In genomic region chr10:125158528-125159485, GRCh38 we compare ENCODE assay signal across 8 cellular contexts. TPM values are rescaled to one million over a fixed set of nuclear protein-coding genes. Genes with fewer than 3 reads are reported as not detected.
DNase-seq lines count a peak whose midpoint lies in the region; ATAC-seq and TF ChIP-seq lines count a peak whose summit lies in the region.

No MANE protein-coding gene starts in this region.

- H3K9me2 ChIP-seq in MM.1S (replicated peaks; ENCODE audit: insufficient read depth, low read length): no peaks in the 10 kb centered on the region

- TF ChIP-seq POLR2A in right lobe of liver (IDR thresholded peaks at IDR 0.05): peak; percentile 53

- CTCF ChIA-PET in AG04449 (lab: Yijun Ruan, JAX): interaction anchor here (1.3 kb wide), 1 partner anchor 94 kb away, joined by 4 read pairs; no protein-coding TSS in a partner anchor

- DNase-seq in AG04449 (ENCODE audit: low read depth, low spot score) (no peak), GM10266 (ENCODE audit: extremely low spot score) (peak; percentile 67), RPMI7951 (ENCODE audit: low read depth) (peak; percentile 64), dermis microvascular lymphatic vessel endothelial cell (ENCODE audit: low read depth in 2 of 2) (peak; percentile 37 to 83), right lobe of liver (peak; percentile 60 to 70 (median 61)), MM.1S (no peak), kidney glomerular epithelial cell (lab: John Stamatoyannopoulos, UW) (no peak)

- H3F3A ChIP-seq in MM.1S (ENCODE audit: insufficient read depth, low read length): no peaks in the 10 kb centered on the region

- no peaks in the 10 kb centered on the region for H3K9me3 ChIP-seq in right lobe of liver
- H3K9me3 ChIP-seq in subcutaneous abdominal adipose tissue (ENCODE audit: control insufficient read depth in 5 of 5, low read length in 5 of 5): no peaks in the 10 kb centered on the region
- no peaks in the 10 kb centered on the region for H3K9me3 ChIP-seq in MM.1S (replicated peaks; ENCODE audit: insufficient read depth, low read length)

- intact Hi-C loops in right lobe of liver (cut with DNase I): no loop called here

- H3K36me3 ChIP-seq in right lobe of liver (no peaks in the 10 kb centered on the region), subcutaneous abdominal adipose tissue (ENCODE audit: control insufficient read depth in 5 of 5, insufficient read depth in 5 of 5, low read length in 5 of 5) (no peaks in the 10 kb centered on the region), MM.1S (replicated peaks; ENCODE audit: insufficient read depth, low read length) (no peaks in the 10 kb centered on the region)

- ATAC-seq in right lobe of liver: peak; percentile 39 to 55 (median 46)

- no peak overlapping the region for H2AFZ ChIP-seq in MM.1S (ENCODE audit: low read length)

- H3K4me3 ChIP-seq in AG04449 (ENCODE audit: low read depth, low read length) (peak overlapping the region; percentile 72), right lobe of liver (peak overlapping the region; percentile 46 to 59 (median 48)), subcutaneous abdominal adipose tissue (ENCODE audit: low read depth in 1 of 5, low read length in 5 of 5) (peak overlapping the region; percentile 73 to 82 (median 73)), MM.1S (ENCODE audit: low read length) (no peak overlapping the region)

- H3K27me3 ChIP-seq in right lobe of liver (peaks cover 0 to 35% of the 10 kb centered on the region in 2 donors), subcutaneous abdominal adipose tissue (ENCODE audit: control insufficient read depth in 5 of 5, insufficient read depth in 4 of 5, low read length in 5 of 5) (no peaks in the 10 kb centered on the region), MM.1S (replicated peaks; ENCODE audit: insufficient read depth, low read length) (peaks cover 47% of the 10 kb centered on the region)

- H3K79me2 ChIP-seq in MM.1S (ENCODE audit: low read length): no peaks in the 10 kb centered on the region

- no peaks in the 10 kb centered on the region for H4K20me1 ChIP-seq in MM.1S (ENCODE audit: insufficient read depth, low read length)

- POLR2A ChIA-PET in AG04449 (lab: Yijun Ruan, JAX): interaction anchor here (1.0 kb wide), 1 partner anchor 560 kb away, joined by 3 read pairs; the partner anchor contains the start of gene EDRF1

- H3K4me1 ChIP-seq in right lobe of liver: peaks cover 0 to 21% (median 0%) of the 10 kb centered on the region in 4 donors
- peaks cover 0 to 58% (median 47%) of the 10 kb centered on the region in 5 donors for H3K4me1 ChIP-seq in subcutaneous abdominal adipose tissue (ENCODE audit: control insufficient read depth in 5 of 5, insufficient read depth in 5 of 5, low read length in 5 of 5)
- H3K4me1 ChIP-seq in MM.1S (ENCODE audit: low read length): no peaks in the 10 kb centered on the region

- WGBS in right lobe of liver (ENCODE audit: insufficient coverage, low coverage, low lambda C conversion rate, missing lambda C conversion rate): 3% methylated on average over 10 of the region's 117 CpGs

- H3K9ac ChIP-seq in subcutaneous abdominal adipose tissue (ENCODE audit: low read length in 5 of 5) (peak overlapping the region; percentile 30 to 76 (median 74)), MM.1S (ENCODE audit: low read length) (no peak overlapping the region)

- peak overlapping the region; percentile 69 to 93 (median 91) for H3K27ac ChIP-seq in right lobe of liver
- H3K27ac ChIP-seq in subcutaneous abdominal adipose tissue (ENCODE audit: low read depth, low read length): peak overlapping the region; percentile 88
- H3K27ac ChIP-seq in MM.1S (ENCODE audit: low read length): no peak overlapping the region

- TF ChIP-seq CTCF in AG04449 (IDR thresholded peaks at IDR 0.05; ENCODE audit: insufficient read depth, low read length, missing control alignments) (no peak), GM10266 (IDR thresholded peaks at IDR 0.05; ENCODE audit: control insufficient read depth, insufficient read depth, low read depth, missing control alignments) (no peak), right lobe of liver (IDR thresholded peaks at IDR 0.05) (no peak), MM.1S (IDR thresholded peaks at IDR 0.05; ENCODE audit: low read length) (no peak)

- H3K4me2 ChIP-seq in MM.1S (ENCODE audit: low read depth, low read length): no peak overlapping the region

RNA-seq across cellular contexts. Expression of gene CTBP2, which starts 1.6 kb away (rescaled TPM):
- total RNA-seq in RPMI7951 (2014; rRNA removed; shearing (Covaris generic)): 45.4 and 48.1 TPM in 2 replicates
- total RNA-seq in dermis microvascular lymphatic vessel endothelial cell (84.0 and 133 TPM in 2 replicates), right lobe of liver (1 to 10 TPM; 3.2 to 8.2 (median 5.4) TPM)

Comparison
In these comparisons a context has a peak if more than half of its experiments do, and no peak if none do; other contexts are left out.
1. DNase-seq: peak in GM10266 (single experiment), RPMI7951 (single experiment), dermis microvascular lymphatic vessel endothelial cell (2 of 2) and right lobe of liver (3 of 3); none in AG04449 (single experiment), MM.1S (single experiment) and kidney glomerular epithelial cell (single experiment).